In genomic region chr4:67475155-67475554, GRCh38 we compare ENCODE assay signal across 32 cellular contexts.
"Had no signal": no experiment of that assay in that cellular context is flagged by ENCODE, and none has a peak within 500 bp of the region (broad histone marks: within the 10 kb centered on the region; RNA-seq: fewer than 3 reads in every experiment).

No MANE protein-coding gene starts in this region.

- H3K27ac ChIP-seq: adrenal gland, body of pancreas, breast epithelium, Peyer's patch, SJSA1, VCaP had no signal

- H3K27me3 Mint-ChIP-seq: activated B cell treated with CpG ODN at 0.5 μM for 24 hours; activated CD4-positive, alpha-beta T cell treated with anti-CD3 and anti-CD28 coated beads, Interleukin-2, amount 10 ng/mL, durations not matched to agents 24 days and 14 days; activated CD8-positive, alpha-beta T cell treated with anti-CD3 and anti-CD28 coated beads for 36 hours had no signal

- H3K4me1 ChIP-seq: adrenal gland, body of pancreas, breast epithelium, Peyer's patch, SJSA1 had no signal

- H3K27ac Mint-ChIP-seq: activated B cell treated with CpG ODN at 0.5 μM for 24 hours; activated CD4-positive, alpha-beta T cell treated with anti-CD3 and anti-CD28 coated beads, Interleukin-2, amount 10 ng/mL, durations not matched to agents 24 days and 14 days; activated CD8-positive, alpha-beta T cell treated with anti-CD3 and anti-CD28 coated beads for 36 hours; activated naive CD4-positive, alpha-beta T cell treated with anti-CD3 and anti-CD28 coated beads for 36 hours; activated T-helper 2 cell treated with anti-CD3 and anti-CD28 coated beads, Interferon-gamma antibody, Interleukin-2, Interleukin-4, amounts not matched to agents 10 μg/mL and 5 μg/mL and 100 μg/mL, durations not matched to agents 14 hours and 24 hours and 36 hours; T-helper 1 cell treated with Interleukin-12 subunit alpha and Interleukin-12 subunit beta and Interleukin-4 antibody, amounts not matched to agents 30 μg/mL and 1 μg/mL, for 36 hours; T-helper 2 cell treated with Interferon-gamma antibody and Interleukin-4, amounts not matched to agents 5 μg/mL and 100 μg/mL, for 36 hours had no signal

- H3K27me3 ChIP-seq: adrenal gland, body of pancreas, breast epithelium, Peyer's patch, SJSA1 had no signal

- H3K4me3 ChIP-seq: adrenal gland, body of pancreas, breast epithelium, K562, Peyer's patch, SJSA1 had no signal

- DNase-seq: activated B cell treated with CpG ODN at 0.5 μM for 24 hours; activated CD4-positive, alpha-beta T cell treated with anti-CD3 and anti-CD28 coated beads, Interleukin-2, amount 10 ng/mL, durations not matched to agents 24 days and 14 days; activated CD4-positive, alpha-beta T cell treated with anti-CD3 and anti-CD28 coated beads, Interleukin-2, amount 50 U/mL, for 4 hours; activated CD4-positive, CD25-positive, alpha-beta regulatory T cell treated with anti-CD3 and anti-CD28 coated beads, Interleukin-2, amount 50 U/mL, for 72 hours; activated CD8-positive, alpha-beta T cell treated with anti-CD3 and anti-CD28 coated beads for 36 hours; activated gamma-delta T cell treated with Interleukin-2 at 50 U/mL for 16 hours; activated naive CD4-positive, alpha-beta T cell treated with anti-CD3 and anti-CD28 coated beads for 36 hours; activated T-cell treated with anti-CD3 and anti-CD28 coated beads, Interleukin-2, amount 50 U/mL, for 1 hour; adrenal gland; body of pancreas; IMR-90; Karpas-422; MM.1S; NCI-H1092 treated with DMSO at 0.1 percent for 48 hours; NCI-H1417; NCI-H146; NCI-H187; NCI-H2081 treated with DMSO at 0.1 percent for 48 hours; NCI-H345; NCI-H524 treated with DMSO at 0.1 percent for 48 hours; PC-3; Peyer's patch; RPMI8226; SHP77 treated with DMSO at 0.1 percent for 48 hours; SK-N-SH had no signal

- ATAC-seq: activated CD8-positive, alpha-beta T cell treated with anti-CD3 and anti-CD28 coated beads for 36 hours; body of pancreas; K562; PC-3 had no signal

- H3K4me1 Mint-ChIP-seq: activated B cell treated with CpG ODN at 0.5 μM for 24 hours had no signal

- H3K9me3 ChIP-seq: adrenal gland, body of pancreas, Peyer's patch, SJSA1 had no signal

- H3K9ac ChIP-seq: SK-N-SH had no signal

- H3K4me2 ChIP-seq: SK-N-SH had no signal

- H3K4me3 Mint-ChIP-seq: activated B cell treated with CpG ODN at 0.5 μM for 24 hours; activated CD4-positive, alpha-beta T cell treated with anti-CD3 and anti-CD28 coated beads, Interleukin-2, amount 10 ng/mL, durations not matched to agents 24 days and 14 days; activated CD8-positive, alpha-beta T cell treated with anti-CD3 and anti-CD28 coated beads for 36 hours; activated naive CD4-positive, alpha-beta T cell treated with anti-CD3 and anti-CD28 coated beads for 36 hours; T-helper 1 cell treated with Interleukin-12 subunit alpha and Interleukin-12 subunit beta and Interleukin-4 antibody, amounts not matched to agents 30 μg/mL and 1 μg/mL, for 36 hours; T-helper 2 cell treated with Interferon-gamma antibody and Interleukin-4, amounts not matched to agents 5 μg/mL and 100 μg/mL, for 36 hours had no signal
